Comparison of ENCODE assay signal across 9 cellular contexts in genomic region chr6:43977404-43978111, GRCh38.
A peak's percentile ranks its signal among the peaks of the same experiment; 100 is the strongest.
DNase-seq lines count a peak whose midpoint lies in the region; ATAC-seq and TF ChIP-seq lines count a peak whose summit lies in the region.
"Had no signal": no experiment of that assay in that cellular context is flagged by ENCODE, and none has a peak within 500 bp of the region (broad histone marks: within the 10 kb centered on the region; RNA-seq: fewer than 3 reads in every experiment).

No MANE protein-coding gene starts in this region.

- no peak for DNase-seq in activated naive CD8-positive, alpha-beta T cell treated with anti-CD3 and anti-CD28 coated beads, Interleukin-2, amount 50 U/mL, for 24 hours
- no peak for DNase-seq in activated naive CD8-positive, alpha-beta T cell treated with anti-CD3 and anti-CD28 coated beads for 36 hours
- peak; percentile 27 for DNase-seq in activated CD4-positive, CD25-positive, alpha-beta regulatory T cell treated with anti-CD3 and anti-CD28 coated beads, Interleukin-2, amount 50 U/mL, for 72 hours
- DNase-seq in ureter (ENCODE audit: low spot score) (peak; percentile 36), putamen (ENCODE audit: low spot score) (no peak), HCEC 1CT (no peak), thyroid gland (no peak)

- no peak overlapping the region for H3K4me3 ChIP-seq in thyroid gland (replicated peaks in 1 of 3)
- H3K4me3 ChIP-seq: BLaER1 treated with 17β-estradiol and CSF1 and Interleukin-3, amounts not matched to agents 10 nM and 100 nM had no signal

- TF ChIP-seq CTCF in thyroid gland (IDR thresholded peaks at IDR 0.05) = no peak

- TF ChIP-seq POLR2A in thyroid gland (IDR thresholded peaks at IDR 0.05) = no peak

- H3K27ac Mint-ChIP-seq in activated naive CD8-positive, alpha-beta T cell treated with anti-CD3 and anti-CD28 coated beads, Interleukin-2, amount 50 U/mL, for 24 hours = no peak overlapping the region
- H3K27ac Mint-ChIP-seq in activated naive CD8-positive, alpha-beta T cell treated with anti-CD3 and anti-CD28 coated beads for 36 hours = no peak overlapping the region

- H3K9me3 Mint-ChIP-seq in activated naive CD8-positive, alpha-beta T cell treated with anti-CD3 and anti-CD28 coated beads, Interleukin-2, amount 50 U/mL, for 24 hours = no peaks in the 10 kb centered on the region
- H3K9me3 Mint-ChIP-seq in activated naive CD8-positive, alpha-beta T cell treated with anti-CD3 and anti-CD28 coated beads for 36 hours = peaks cover 2% of the 10 kb centered on the region

- no peaks in the 10 kb centered on the region for H3K36me3 ChIP-seq in thyroid gland

- ATAC-seq in activated naive CD8-positive, alpha-beta T cell treated with anti-CD3 and anti-CD28 coated beads, Interleukin-2, amount 50 U/mL, for 24 hours = peak; percentile 46
- peak; percentile 74 for ATAC-seq in HG03108 (IDR thresholded peaks at IDR 0.05; ENCODE audit: unreplicated experiment)

- H3K4me1 Mint-ChIP-seq in activated naive CD8-positive, alpha-beta T cell treated with anti-CD3 and anti-CD28 coated beads, Interleukin-2, amount 50 U/mL, for 24 hours = peaks cover 3% of the 10 kb centered on the region
- H3K4me1 Mint-ChIP-seq in activated naive CD8-positive, alpha-beta T cell treated with anti-CD3 and anti-CD28 coated beads for 36 hours = peaks cover 3% of the 10 kb centered on the region

- H3K27me3 Mint-ChIP-seq in activated naive CD8-positive, alpha-beta T cell treated with anti-CD3 and anti-CD28 coated beads, Interleukin-2, amount 50 U/mL, for 24 hours = peaks cover 10% of the 10 kb centered on the region
- peaks cover 9% of the 10 kb centered on the region for H3K27me3 Mint-ChIP-seq in activated naive CD8-positive, alpha-beta T cell treated with anti-CD3 and anti-CD28 coated beads for 36 hours

- no peaks in the 10 kb centered on the region for H3K9me3 ChIP-seq in thyroid gland

- H3K4me1 ChIP-seq in thyroid gland = peaks cover 25 to 36% of the 10 kb centered on the region in 2 donors

- 80 to 82% methylated on average over 10 of the region's 10 CpGs for WGBS in thyroid gland, 2 donors

- intact Hi-C loops in thyroid gland (cut with DNase I) = no loop called here

- H3K4me3 Mint-ChIP-seq in activated naive CD8-positive, alpha-beta T cell treated with anti-CD3 and anti-CD28 coated beads, Interleukin-2, amount 50 U/mL, for 24 hours = no peak overlapping the region
- H3K4me3 Mint-ChIP-seq in activated naive CD8-positive, alpha-beta T cell treated with anti-CD3 and anti-CD28 coated beads for 36 hours = no peak overlapping the region

- no peak overlapping the region for H3K27ac ChIP-seq in thyroid gland

- H3K27me3 ChIP-seq in thyroid gland = no peaks in the 10 kb centered on the region
- H3K27me3 ChIP-seq: BLaER1 treated with 17β-estradiol and CSF1 and Interleukin-3, amounts not matched to agents 10 nM and 100 nM had no signal

- H3K36me3 Mint-ChIP-seq in activated naive CD8-positive, alpha-beta T cell treated with anti-CD3 and anti-CD28 coated beads, Interleukin-2, amount 50 U/mL, for 24 hours (ENCODE audit: low read depth) = no peaks in the 10 kb centered on the region
- no peaks in the 10 kb centered on the region for H3K36me3 Mint-ChIP-seq in activated naive CD8-positive, alpha-beta T cell treated with anti-CD3 and anti-CD28 coated beads for 36 hours

Comparison
In these comparisons a context has a peak if more than half of its experiments do, and no peak if none do; other contexts are left out.
1. DNase-seq: peak in activated CD4-positive, CD25-positive, alpha-beta regulatory T cell treated with anti-CD3 and anti-CD28 coated beads, Interleukin-2, amount 50 U/mL, for 72 hours (single experiment) and ureter (single experiment); none in activated naive CD8-positive, alpha-beta T cell treated with anti-CD3 and anti-CD28 coated beads, Interleukin-2, amount 50 U/mL, for 24 hours (single experiment), activated naive CD8-positive, alpha-beta T cell treated with anti-CD3 and anti-CD28 coated beads for 36 hours (single experiment), putamen (single experiment), HCEC 1CT (single experiment) and thyroid gland (0 of 2).